In genomic region chr6:125631165-125631564, GRCh38 we compare ENCODE assay signal across 25 cellular contexts.
DNase-seq lines count a peak whose midpoint lies in the region; ATAC-seq lines count a peak whose summit lies in the region.
"Had no signal": no experiment of that assay in that cellular context is flagged by ENCODE, and none has a peak within 500 bp of the region (broad histone marks: within the 10 kb centered on the region; RNA-seq: fewer than 3 reads in every experiment).

No MANE protein-coding gene starts in this region.

- H3K4me3 Mint-ChIP-seq in T-helper 17 cell: no peak overlapping the region
- H3K4me3 Mint-ChIP-seq: CD4-positive, CD25-positive, alpha-beta regulatory T cell; H9; T-helper 1 cell treated with Interleukin-12 subunit alpha and Interleukin-12 subunit beta and Interleukin-4 antibody, amounts not matched to agents 30 μg/mL and 1 μg/mL, for 36 hours had no signal

- DNase-seq in NCI-H524 (lab: John Stamatoyannopoulos, UW): peak; percentile 14 to 45
- no peak for DNase-seq in NCI-H524 treated with DMSO at 0.1 percent for 48 hours (lab: John Stamatoyannopoulos, UW)
- peak; percentile 19 for DNase-seq in OCI-M1 (lab: John Stamatoyannopoulos, UW)
- DNase-seq in cerebellum (ENCODE audit: low spot score): peak; percentile 73
- DNase-seq in T-helper 17 cell: no peak
- DNase-seq in SKM-1 treated with dmso at 0.1 percent for 144 hours (lab: John Stamatoyannopoulos, UW; ENCODE audit: unreplicated experiment): no peak
- DNase-seq: CD4-positive, CD25-positive, alpha-beta regulatory T cell; DMS79; EL; GF-D8; H9; KBM-7; MM.1S; NCI-H1105; NCI-H1436 treated with DMSO at 0.1 percent for 48 hours; NCI-H187 treated with DMSO at 0.1 percent for 48 hours; NCI-H2171 treated with DMSO at 0.1 percent for 48 hours; NCI-H526; SHP77; SW 1271 had no signal

- ATAC-seq in GM21526 (IDR thresholded peaks at IDR 0.05; ENCODE audit: low FRiP score, unreplicated experiment) (no peak), HG03457 (IDR thresholded peaks at IDR 0.05; ENCODE audit: unreplicated experiment) (no peak), T-helper 17 cell (no peak)
- ATAC-seq: Panc1 had no signal

- no peak overlapping the region for H3K27ac Mint-ChIP-seq in T-helper 17 cell
- H3K27ac Mint-ChIP-seq: T-helper 1 cell treated with Interleukin-12 subunit alpha and Interleukin-12 subunit beta and Interleukin-4 antibody, amounts not matched to agents 30 μg/mL and 1 μg/mL, for 36 hours had no signal

- peaks cover 8% of the 10 kb centered on the region for H3K4me1 Mint-ChIP-seq in T-helper 17 cell
- H3K4me1 Mint-ChIP-seq: CD4-positive, CD25-positive, alpha-beta regulatory T cell had no signal

- H3K9me3 ChIP-seq in T-helper 17 cell (ENCODE audit: control insufficient read depth, low read length, poor library complexity, severe bottlenecking): no peaks in the 10 kb centered on the region
- H3K9me3 ChIP-seq: BLaER1 had no signal

- H3K36me3 Mint-ChIP-seq in T-helper 17 cell (ENCODE audit: low read depth): no peaks in the 10 kb centered on the region
- H3K36me3 Mint-ChIP-seq: CD4-positive, CD25-positive, alpha-beta regulatory T cell had no signal

- peaks cover 33% of the 10 kb centered on the region for H3K27me3 Mint-ChIP-seq in T-helper 17 cell

Comparison
In these comparisons a context has a peak if more than half of its experiments do, and no peak if none do; other contexts are left out.
1. DNase-seq: peak in NCI-H524 (2 of 2), OCI-M1 (single experiment) and cerebellum (single experiment); none in NCI-H524 treated with DMSO at 0.1 percent for 48 hours (single experiment), T-helper 17 cell (0 of 3) and SKM-1 treated with dmso at 0.1 percent for 144 hours (single experiment).